7 cellular contexts compared by ENCODE assay signal in the genomic region with DNA sequence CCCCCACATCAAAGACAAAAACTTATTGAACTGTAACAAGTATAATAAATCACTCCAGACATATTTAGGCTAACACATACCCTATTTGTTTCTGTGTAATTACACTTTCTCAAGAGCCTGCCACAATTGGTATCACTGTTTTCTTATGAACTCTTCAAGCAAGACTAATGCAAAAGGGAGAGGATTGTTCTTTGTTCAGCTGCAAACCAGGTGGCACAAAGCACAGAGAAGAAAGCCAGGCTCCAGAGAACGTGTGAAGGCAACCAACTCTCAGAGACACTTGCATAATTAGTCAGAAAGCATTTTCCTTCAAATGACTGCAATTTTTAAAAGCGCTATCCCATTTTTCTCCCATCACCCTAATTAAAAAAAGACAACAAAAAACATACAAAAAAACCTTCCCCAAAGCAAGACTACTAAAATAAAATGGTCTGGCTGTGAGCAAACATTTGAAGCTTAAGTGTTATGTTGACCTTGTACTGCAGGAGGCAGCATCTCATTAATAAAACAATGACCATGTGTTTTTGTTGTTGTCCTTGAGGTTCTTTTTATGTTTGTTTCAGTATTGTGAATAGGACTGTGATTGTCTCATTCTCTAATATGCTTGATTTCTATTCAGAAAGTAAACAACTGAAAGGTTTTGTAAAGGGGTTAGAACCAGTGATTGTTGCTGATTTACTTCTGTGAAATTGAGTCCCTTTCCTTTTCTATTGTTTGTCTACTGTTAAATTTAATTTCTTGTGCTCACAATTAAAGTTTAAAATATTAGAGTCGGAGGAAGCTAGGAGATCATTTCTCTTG.
DNase-seq lines count a peak whose midpoint lies in the region; ATAC-seq and TF ChIP-seq lines count a peak whose summit lies in the region.

No MANE protein-coding gene starts in this region.

- peak overlapping the region in 3 of 5 experiments; percentile 0 to 39 (median 5) for H3K4me3 Mint-ChIP-seq in brain
- H3K4me3 Mint-ChIP-seq in activated T-helper 1 cell treated with anti-CD3 and anti-CD28 coated beads, Interleukin-12 subunit alpha, Interleukin-12 subunit beta, Interleukin-2, Interleukin-4 antibody, amounts not matched to agents 30 ng/mL and 10 ng/mL and 1 ng/mL, durations not matched to agents 14 hours and 24 hours and 36 hours = no peak overlapping the region

- ATAC-seq in left colon (peak; percentile 57), HG02970 (IDR thresholded peaks at IDR 0.05; ENCODE audit: low FRiP score, unreplicated experiment) (no peak), GM18519 (IDR thresholded peaks at IDR 0.05; ENCODE audit: low FRiP score, unreplicated experiment) (no peak)

- intact Hi-C loops in left colon (cut with DNase I, micrococcal nuclease) = loop anchor here in 1 of 2 donors (10.0 kb wide), 1 partner anchor 459 kb away; no protein-coding TSS in a partner anchor
- intact Hi-C loops in activated T-helper 1 cell treated with anti-CD3 and anti-CD28 coated beads, Interleukin-12 subunit alpha, Interleukin-12 subunit beta, Interleukin-2, Interleukin-4 antibody, amounts not matched to agents 30 ng/mL and 10 ng/mL and 1 ng/mL, durations not matched to agents 14 hours and 24 hours and 36 hours (cut with micrococcal nuclease) = no loop called here

- no peaks in the 10 kb centered on the region for H3K36me3 Mint-ChIP-seq in brain
- no peaks in the 10 kb centered on the region for H3K36me3 Mint-ChIP-seq in activated T-helper 1 cell treated with anti-CD3 and anti-CD28 coated beads, Interleukin-12 subunit alpha, Interleukin-12 subunit beta, Interleukin-2, Interleukin-4 antibody, amounts not matched to agents 30 ng/mL and 10 ng/mL and 1 ng/mL, durations not matched to agents 14 hours and 24 hours and 36 hours (ENCODE audit: low read depth)

- peaks cover 52% of the 10 kb centered on the region for H3K4me1 Mint-ChIP-seq in brain
- H3K4me1 Mint-ChIP-seq in activated T-helper 1 cell treated with anti-CD3 and anti-CD28 coated beads, Interleukin-12 subunit alpha, Interleukin-12 subunit beta, Interleukin-2, Interleukin-4 antibody, amounts not matched to agents 30 ng/mL and 10 ng/mL and 1 ng/mL, durations not matched to agents 14 hours and 24 hours and 36 hours (ENCODE audit: low read depth) = no peaks in the 10 kb centered on the region

- DNase-seq in NCI-H1417 (lab: John Stamatoyannopoulos, UW) = peak; percentile 62 to 97 (median 76)
- no peak for DNase-seq in left colon
- DNase-seq in activated T-helper 1 cell treated with anti-CD3 and anti-CD28 coated beads, Interleukin-12 subunit alpha, Interleukin-12 subunit beta, Interleukin-2, Interleukin-4 antibody, amounts not matched to agents 30 ng/mL and 10 ng/mL and 1 ng/mL, durations not matched to agents 14 hours and 24 hours and 36 hours (ENCODE audit: low spot score) = no peak

- TF ChIP-seq CTCF in GM12875 (IDR thresholded peaks at IDR 0.05; ENCODE audit: borderline replicate concordance, insufficient read depth, low read depth, low read length) (peak; percentile 28; the same call in 1 of the 2 replicates), brain (conservative IDR thresholded peaks at IDR 0.05) (peak; percentile 75 to 82)

- H3K9me3 Mint-ChIP-seq in brain = no peaks in the 10 kb centered on the region
- H3K9me3 Mint-ChIP-seq in activated T-helper 1 cell treated with anti-CD3 and anti-CD28 coated beads, Interleukin-12 subunit alpha, Interleukin-12 subunit beta, Interleukin-2, Interleukin-4 antibody, amounts not matched to agents 30 ng/mL and 10 ng/mL and 1 ng/mL, durations not matched to agents 14 hours and 24 hours and 36 hours = no peaks in the 10 kb centered on the region

- no peak overlapping the region for H3K4me3 ChIP-seq in GM12875 (ENCODE audit: low read depth, low read length)

- no peaks in the 10 kb centered on the region for H3K27me3 Mint-ChIP-seq in brain
- H3K27me3 Mint-ChIP-seq in activated T-helper 1 cell treated with anti-CD3 and anti-CD28 coated beads, Interleukin-12 subunit alpha, Interleukin-12 subunit beta, Interleukin-2, Interleukin-4 antibody, amounts not matched to agents 30 ng/mL and 10 ng/mL and 1 ng/mL, durations not matched to agents 14 hours and 24 hours and 36 hours (ENCODE audit: insufficient read depth) = no peaks in the 10 kb centered on the region

- H3K27ac Mint-ChIP-seq in brain = peak overlapping the region; percentile 38 to 82 (median 74)
- H3K27ac Mint-ChIP-seq in activated T-helper 1 cell treated with anti-CD3 and anti-CD28 coated beads, Interleukin-12 subunit alpha, Interleukin-12 subunit beta, Interleukin-2, Interleukin-4 antibody, amounts not matched to agents 30 ng/mL and 10 ng/mL and 1 ng/mL, durations not matched to agents 14 hours and 24 hours and 36 hours = no peak overlapping the region

Comparison
In these comparisons a context has a peak if more than half of its experiments do, and no peak if none do; other contexts are left out.
1. DNase-seq: peak in NCI-H1417 (3 of 3); none in left colon (0 of 2) and activated T-helper 1 cell treated with anti-CD3 and anti-CD28 coated beads, Interleukin-12 subunit alpha, Interleukin-12 subunit beta, Interleukin-2, Interleukin-4 antibody, amounts not matched to agents 30 ng/mL and 10 ng/mL and 1 ng/mL, durations not matched to agents 14 hours and 24 hours and 36 hours (single experiment).